Comparison of ENCODE assay signal across 7 cellular contexts in the genomic region with DNA sequence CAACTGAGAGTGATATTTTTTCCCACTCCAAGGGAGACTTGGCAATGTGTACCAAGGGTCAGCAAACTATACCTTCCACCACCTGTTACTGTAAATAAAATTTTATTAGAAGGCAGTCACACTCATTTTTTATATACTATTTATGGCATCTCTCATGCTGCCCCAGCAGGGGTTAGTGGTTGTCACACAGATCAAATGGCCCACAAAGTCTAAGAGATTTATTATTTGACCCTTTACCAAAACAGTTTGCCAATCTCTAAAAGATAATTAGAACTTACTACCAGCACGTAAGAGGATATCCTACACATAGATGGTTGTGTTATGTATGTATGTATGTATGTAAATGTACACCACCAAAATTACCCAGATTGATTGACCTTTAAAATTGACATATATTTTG.
"Had no signal": no experiment of that assay in that cellular context is flagged by ENCODE, and none has a peak within 500 bp of the region (broad histone marks: within the 10 kb centered on the region; RNA-seq: fewer than 3 reads in every experiment).

No MANE protein-coding gene starts in this region.

- DNase-seq: H9, HCEC 1CT, HFFc6, KBM-7 had no signal

- ATAC-seq: GM23338, HepG2 had no signal

- H3K4me3 ChIP-seq: GM23338 had no signal

- H3K27ac ChIP-seq: HL-60 had no signal
